ENCODE assay signal across 27 cellular contexts in the genomic region with DNA sequence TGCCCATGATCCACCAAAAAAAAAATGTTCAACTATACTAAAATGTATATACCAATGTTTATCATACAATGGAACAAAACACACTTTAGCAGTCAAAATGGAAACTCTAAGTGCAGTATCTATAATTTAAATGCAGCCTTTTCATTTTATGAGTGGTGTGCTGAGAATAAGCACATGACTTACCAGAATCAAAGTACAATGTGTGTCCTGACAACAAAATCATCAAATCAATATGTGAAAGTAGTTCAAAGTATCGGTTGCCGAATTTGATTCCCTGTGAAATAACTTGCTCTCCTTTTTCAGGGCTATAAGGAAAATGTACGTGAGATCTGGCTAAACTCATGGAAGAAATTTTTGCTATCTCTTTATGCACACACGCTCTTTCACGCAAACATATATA.
"Had no signal": no experiment of that assay in that cellular context is flagged by ENCODE, and none has a peak within 500 bp of the region (broad histone marks: within the 10 kb centered on the region; RNA-seq: fewer than 3 reads in every experiment).

No MANE protein-coding gene starts in this region.

- H3K4me3 Mint-ChIP-seq: naive thymus-derived CD4-positive, alpha-beta T cell; natural killer cell; nephron; neural progenitor cell; stimulated activated effector memory CD8-positive, alpha-beta T cell treated with anti-CD3 and anti-CD28 coated beads, Interleukin-12 subunit alpha, Interleukin-12 subunit beta, amount 100 ng/mL, for 72 hours; stimulated activated naive B cell treated with anti-CD40 and anti-IgM and Interleukin-4, amounts not matched to agents 10 μg/mL and 1 μg/mL and 100 μg/mL, for 72 hours; stimulated activated naive CD8-positive, alpha-beta T cell treated with anti-CD3 and anti-CD28 coated beads, Interleukin-15, Interleukin-2, amounts not matched to agents 100 ng/mL and 50 ng/mL, for 24 hours had no signal

- H3K4me1 Mint-ChIP-seq: naive thymus-derived CD4-positive, alpha-beta T cell; natural killer cell; nephron; stimulated activated effector memory CD8-positive, alpha-beta T cell treated with anti-CD3 and anti-CD28 coated beads, Interleukin-12 subunit alpha, Interleukin-12 subunit beta, amount 100 ng/mL, for 72 hours; stimulated activated naive B cell treated with anti-CD40 and anti-IgM and Interleukin-4, amounts not matched to agents 10 μg/mL and 1 μg/mL and 100 μg/mL, for 72 hours had no signal

- H3K9me3 Mint-ChIP-seq: naive thymus-derived CD4-positive, alpha-beta T cell; natural killer cell; nephron; neural progenitor cell; stimulated activated effector memory CD8-positive, alpha-beta T cell treated with anti-CD3 and anti-CD28 coated beads, Interleukin-12 subunit alpha, Interleukin-12 subunit beta, amount 100 ng/mL, for 72 hours; stimulated activated naive B cell treated with anti-CD40 and anti-IgM and Interleukin-4, amounts not matched to agents 10 μg/mL and 1 μg/mL and 100 μg/mL, for 72 hours; stimulated activated naive CD8-positive, alpha-beta T cell treated with anti-CD3 and anti-CD28 coated beads, Interleukin-15, Interleukin-2, amounts not matched to agents 100 ng/mL and 50 ng/mL, for 24 hours had no signal

- H3K27ac ChIP-seq: neural progenitor cell, ovary, parathyroid adenoma, psoas muscle, skin epidermis, stomach, thoracic aorta, thyroid gland, tibial nerve, upper lobe of right lung, uterus had no signal

- H3K9me3 ChIP-seq: ovary, psoas muscle, stomach, thoracic aorta, thyroid gland, tibial nerve, upper lobe of right lung, uterus had no signal

- H3K9ac ChIP-seq: neural progenitor cell, parathyroid adenoma had no signal

- H3K36me3 Mint-ChIP-seq: naive thymus-derived CD4-positive, alpha-beta T cell; natural killer cell; neural progenitor cell; stimulated activated effector memory CD8-positive, alpha-beta T cell treated with anti-CD3 and anti-CD28 coated beads, Interleukin-12 subunit alpha, Interleukin-12 subunit beta, amount 100 ng/mL, for 72 hours; stimulated activated naive B cell treated with anti-CD40 and anti-IgM and Interleukin-4, amounts not matched to agents 10 μg/mL and 1 μg/mL and 100 μg/mL, for 72 hours had no signal

- H3K4me3 ChIP-seq: neural progenitor cell, ovary, psoas muscle, skin epidermis, stomach, thoracic aorta, thyroid gland, tibial nerve, upper lobe of right lung, uterus had no signal

- H3K27me3 ChIP-seq: neural progenitor cell, ovary, stomach, thyroid gland, tibial nerve, upper lobe of right lung, uterus had no signal

- H3K27me3 Mint-ChIP-seq: progenitor cell of endocrine pancreas; stimulated activated naive B cell treated with anti-CD40 and anti-IgM and Interleukin-4, amounts not matched to agents 10 μg/mL and 1 μg/mL and 100 μg/mL, for 72 hours; stimulated activated naive CD8-positive, alpha-beta T cell treated with anti-CD3 and anti-CD28 coated beads, Interleukin-15, Interleukin-2, amounts not matched to agents 100 ng/mL and 50 ng/mL, for 24 hours had no signal

- H3K27ac Mint-ChIP-seq: naive thymus-derived CD4-positive, alpha-beta T cell; natural killer cell; nephron; neural progenitor cell; progenitor cell of endocrine pancreas; stimulated activated effector memory CD8-positive, alpha-beta T cell treated with anti-CD3 and anti-CD28 coated beads, Interleukin-12 subunit alpha, Interleukin-12 subunit beta, amount 100 ng/mL, for 72 hours; stimulated activated naive B cell treated with anti-CD40 and anti-IgM and Interleukin-4, amounts not matched to agents 10 μg/mL and 1 μg/mL and 100 μg/mL, for 72 hours; stimulated activated naive CD8-positive, alpha-beta T cell treated with anti-CD3 and anti-CD28 coated beads, Interleukin-15, Interleukin-2, amounts not matched to agents 100 ng/mL and 50 ng/mL, for 24 hours had no signal

- H3K36me3 ChIP-seq: neural progenitor cell, ovary, stomach, thoracic aorta, thyroid gland, tibial nerve, upper lobe of right lung, uterus had no signal

- H3K4me1 ChIP-seq: neural progenitor cell, parathyroid adenoma, psoas muscle, stomach, thyroid gland, tibial nerve, upper lobe of right lung, uterus had no signal

- DNase-seq: naive thymus-derived CD4-positive, alpha-beta T cell; natural killer cell; occipital lobe; ovary; posterior cingulate gyrus; psoas muscle; right cardiac atrium; stimulated activated CD4-positive, alpha-beta T cell treated with anti-CD3 and anti-CD28 coated beads, Interleukin-15, amount 100 ng/mL, for 24 hours; stimulated activated CD4-positive, alpha-beta T cell treated with anti-CD3 and anti-CD28 coated beads, Interleukin-2, amount 100 ng/mL, for 24 hours; stimulated activated CD4-positive, alpha-beta T cell treated with anti-CD3 and anti-CD28 coated beads, Interleukin-2, amount 100 ng/mL, for 48 hours; stimulated activated CD4-positive, alpha-beta T cell treated with anti-CD3 and anti-CD28 coated beads, Interleukin-4, amount 100 ng/mL, for 24 hours; stimulated activated naive B cell treated with anti-CD40 and anti-IgM and Interleukin-4, amounts not matched to agents 10 μg/mL and 1 μg/mL and 100 μg/mL, for 72 hours; stimulated activated naive CD4-positive, alpha-beta T cell treated with Interleukin-2 at 50 U/mL for 16 hours; stomach; thyroid gland; upper lobe of right lung; uterus had no signal

- ATAC-seq: naive thymus-derived CD4-positive, alpha-beta T cell; natural killer cell; psoas muscle; right cardiac atrium; sciatic nerve; stimulated activated effector memory CD8-positive, alpha-beta T cell treated with anti-CD3 and anti-CD28 coated beads, Interleukin-12 subunit alpha, Interleukin-12 subunit beta, amount 100 ng/mL, for 72 hours; stimulated activated naive B cell treated with anti-CD40 and anti-IgM and Interleukin-4, amounts not matched to agents 10 μg/mL and 1 μg/mL and 100 μg/mL, for 72 hours had no signal
